In genomic region chr3:66004244-66004643, GRCh38 we compare ENCODE assay signal across 15 cellular contexts. TPM values are rescaled to one million over a fixed set of nuclear protein-coding genes. Genes with fewer than 3 reads are reported as not detected.
"Had no signal": no experiment of that assay in that cellular context is flagged by ENCODE, and none has a peak within 500 bp of the region (broad histone marks: within the 10 kb centered on the region; RNA-seq: fewer than 3 reads in every experiment).

No MANE protein-coding gene starts in this region.

- H3K9me3 Mint-ChIP-seq: nephron progenitor cell had no signal

- DNase-seq: cortex of kidney; effector memory CD4-positive, alpha-beta T cell; islet precursor cell; left lung; naive thymus-derived CD4-positive, alpha-beta T cell; nephron progenitor cell; sigmoid colon; stimulated activated CD4-positive, alpha-beta T cell treated with anti-CD3 and anti-CD28 coated beads, Interleukin-2, amount 100 ng/mL, for 48 hours; stimulated activated naive CD4-positive, alpha-beta T cell treated with Interleukin-2 at 50 U/mL for 16 hours; trophoblast cell had no signal

- H3K4me3 Mint-ChIP-seq: naive thymus-derived CD4-positive, alpha-beta T cell; nephron progenitor cell had no signal

- H3K4me3 ChIP-seq: left lung, prostate gland, sigmoid colon, skin epidermis had no signal

- H3K4me1 Mint-ChIP-seq: naive thymus-derived CD4-positive, alpha-beta T cell had no signal

- H3K4me1 ChIP-seq: parathyroid adenoma, prostate gland, sigmoid colon had no signal

- H3K9me3 ChIP-seq: left lung, prostate gland, sigmoid colon had no signal

- H3K27me3 ChIP-seq: left lung, sigmoid colon had no signal

- H3K27ac Mint-ChIP-seq: naive thymus-derived CD4-positive, alpha-beta T cell; nephron progenitor cell had no signal

- ATAC-seq: esophagus mucosa; left lung; naive thymus-derived CD4-positive, alpha-beta T cell had no signal

- H2AFZ ChIP-seq: parathyroid adenoma had no signal

- H3K36me3 ChIP-seq: left lung, prostate gland, sigmoid colon had no signal

- H3K27ac ChIP-seq: left lung, parathyroid adenoma, prostate gland, sigmoid colon, skin epidermis had no signal

- H3K9ac ChIP-seq: parathyroid adenoma had no signal

RNA-seq across cellular contexts. Expression of gene MAGI1, which starts 34.5 kb away (rescaled TPM):
- total RNA-seq: mononuclear cell had no signal
